10 cellular contexts compared by ENCODE assay signal in the genomic region with DNA sequence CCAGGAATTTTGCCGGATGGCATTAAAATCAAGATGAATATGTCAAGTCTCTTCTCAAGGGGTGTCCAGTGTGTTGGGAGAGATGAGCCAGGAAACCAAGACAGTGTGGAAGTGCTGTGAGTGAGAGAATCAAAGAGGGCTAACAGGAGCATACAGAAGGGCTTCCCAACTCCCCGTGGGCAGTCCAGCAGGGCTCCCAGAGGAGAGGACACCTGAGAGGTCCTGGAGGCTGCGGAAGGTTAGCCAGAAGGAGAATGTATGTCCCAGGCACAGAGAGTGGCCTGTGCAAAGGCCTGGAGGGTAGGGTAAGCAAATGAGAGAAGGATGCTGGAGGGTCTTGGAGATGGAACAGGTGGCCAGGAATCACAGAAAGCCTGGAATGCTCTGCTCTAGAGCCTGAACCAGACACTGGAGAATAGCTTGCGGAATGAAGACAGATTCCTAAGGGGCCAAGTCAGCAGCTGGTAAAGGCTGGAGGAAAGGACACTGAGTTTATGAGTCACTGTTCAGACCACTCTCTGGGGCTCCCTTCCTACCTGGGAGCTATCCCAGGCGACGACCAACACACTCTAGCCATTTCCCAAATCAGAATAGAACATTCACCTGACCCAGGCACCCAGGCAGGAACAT. TPM values are rescaled to one million over a fixed set of nuclear protein-coding genes. Genes with fewer than 3 reads are reported as not detected.
DNase-seq lines count a peak whose midpoint lies in the region; ATAC-seq, FAIRE-seq and TF ChIP-seq lines count a peak whose summit lies in the region.
"Had no signal": no experiment of that assay in that cellular context is flagged by ENCODE, and none has a peak within 500 bp of the region (broad histone marks: within the 10 kb centered on the region; RNA-seq: fewer than 3 reads in every experiment).

No MANE protein-coding gene starts in this region.

- no peak overlapping the region for H2AFZ ChIP-seq in endothelial cell of umbilical vein (ENCODE audit: low read depth, low read length)

- H3K27me3 ChIP-seq in Caco-2 (replicated peaks; ENCODE audit: control insufficient read depth, insufficient read depth, low read length) (no peaks in the 10 kb centered on the region), endothelial cell of umbilical vein (ENCODE audit: control insufficient read depth in 2 of 2, insufficient read depth in 2 of 2, low read length in 2 of 2) (no peaks in the 10 kb centered on the region), rectal smooth muscle tissue (ENCODE audit: control insufficient read depth, insufficient read depth, low read length) (no peaks in the 10 kb centered on the region)
- H3K27me3 ChIP-seq: ascending aorta had no signal

- no peak for ATAC-seq in HG03457 (IDR thresholded peaks at IDR 0.05; ENCODE audit: unreplicated experiment)
- no peak for ATAC-seq in GM21786 (IDR thresholded peaks at IDR 0.05; ENCODE audit: unreplicated experiment)

- intact Hi-C loops in Caco-2 (cut with micrococcal nuclease; ENCODE audit: unreplicated experiment), result loop anchor here (1.0 kb wide), 1 partner anchor 15 kb away; no protein-coding TSS in a partner anchor
- intact Hi-C loops in endothelial cell of umbilical vein (cut with micrococcal nuclease), result no loop called here

- TF ChIP-seq POLR2A in endothelial cell of umbilical vein (IDR thresholded peaks at IDR 0.05; ENCODE audit: low read depth, low read length), result no peak

- TF ChIP-seq CTCF in Caco-2 (IDR thresholded peaks at IDR 0.05; ENCODE audit: insufficient read depth in 1 of 2, low read depth in 1 of 2, low read length in 1 of 2, severe bottlenecking in 1 of 2, unreplicated experiment in 1 of 2) (no peak), endothelial cell of umbilical vein (IDR thresholded peaks at IDR 0.05; ENCODE audit: extremely low read depth in 1 of 2, insufficient read depth in 1 of 2, low read depth in 1 of 2, low read length in 2 of 2) (no peak)

- H3K9ac ChIP-seq in endothelial cell of umbilical vein (replicated peaks; ENCODE audit: extremely low read depth, insufficient read depth, low read length), result no peak overlapping the region
- no peak overlapping the region for H3K9ac ChIP-seq in rectal smooth muscle tissue (ENCODE audit: low read length)

- POLR2A ChIA-PET in Caco-2 (lab: Charles Lee) (interaction anchor here (0.8 to 1.6 kb wide), 2 partner anchors 62 to 68 kb away, joined by 3 to 7 read pairs; a partner anchor contains a TSS), endothelial cell of umbilical vein (lab: Charles Lee) (interaction anchor here (1.0 kb wide), 1 partner anchor 62 kb away, joined by 3 read pairs; a partner anchor contains a TSS)

- H3K27me3 Mint-ChIP-seq in Caco-2 (ENCODE audit: insufficient read depth, unreplicated experiment), result no peaks in the 10 kb centered on the region

- FAIRE-seq in RCC 7860 (lab: Jason Lieb, UNC) (peak; percentile 79), endothelial cell of umbilical vein (lab: Jason Lieb, UNC) (peak; percentile 59)

- H3K9me1 ChIP-seq in endothelial cell of umbilical vein (replicated peaks; ENCODE audit: control insufficient read depth, extremely low read depth, insufficient read depth, low read length), result no peaks in the 10 kb centered on the region

- dilution Hi-C loops in endothelial cell of umbilical vein (cut with MboI; ENCODE audit: extremely low pct_ligation_motif_present, low sequenced_read_pairs), result no loop called here

- no peaks in the 10 kb centered on the region for H3K9me3 Mint-ChIP-seq in Caco-2 (ENCODE audit: unreplicated experiment)

- H3K4me3 Mint-ChIP-seq in Caco-2 (ENCODE audit: unreplicated experiment), result no peak overlapping the region

- H3K27ac ChIP-seq in endothelial cell of umbilical vein (ENCODE audit: insufficient read depth, low read depth, low read length) (no peak overlapping the region), rectal smooth muscle tissue (ENCODE audit: low read depth, low read length) (peak overlapping the region; percentile 79)

- DNase-seq in Caco-2 (no peak), RCC 7860 (ENCODE audit: low spot score) (peak; percentile 84), endothelial cell of umbilical vein (ENCODE audit: low read depth, low spot score) (no peak), NCI-H187 treated with DMSO at 0.1 percent for 48 hours (lab: John Stamatoyannopoulos, UW) (no peak), DMS53 treated with DMSO at 0.1 percent for 48 hours (lab: John Stamatoyannopoulos, UW; ENCODE audit: unreplicated experiment) (no peak)
- DNase-seq: SHP77 had no signal

- H3K4me1 ChIP-seq in Caco-2, result peaks cover 41% of the 10 kb centered on the region
- peaks cover 18% of the 10 kb centered on the region for H3K4me1 ChIP-seq in endothelial cell of umbilical vein (ENCODE audit: control insufficient read depth, extremely low read depth, insufficient read depth, low read length)
- H3K4me1 ChIP-seq in rectal smooth muscle tissue (ENCODE audit: control insufficient read depth, insufficient read depth, low read length), result peaks cover 53% of the 10 kb centered on the region

- peaks cover 35% of the 10 kb centered on the region for H3K4me1 Mint-ChIP-seq in Caco-2 (ENCODE audit: low read depth, unreplicated experiment)

- H3K36me3 Mint-ChIP-seq in Caco-2 (ENCODE audit: insufficient read depth, unreplicated experiment), result no peaks in the 10 kb centered on the region

- no TSS peak for BruUV-seq in Caco-2 (replicated peaks; lab: Mats Ljungman, UMichigan)
- BruUV-seq in endothelial cell of umbilical vein (replicated peaks; lab: Mats Ljungman, UMichigan), result no TSS peak

- H3K9me3 ChIP-seq in Caco-2, result no peaks in the 10 kb centered on the region
- H3K9me3 ChIP-seq in endothelial cell of umbilical vein (replicated peaks; ENCODE audit: control insufficient read depth, insufficient read depth, low read length), result no peaks in the 10 kb centered on the region
- H3K9me3 ChIP-seq: ascending aorta had no signal

- H3K79me2 ChIP-seq in endothelial cell of umbilical vein (ENCODE audit: control insufficient read depth, insufficient read depth, low read length), result no peaks in the 10 kb centered on the region

- CTCF ChIA-PET in Caco-2 (lab: Charles Lee) (interaction anchor here (1.0 to 1.9 kb wide), 3 partner anchors 18 to 59 kb away, joined by 3 to 5 read pairs (median 3); no protein-coding TSS in a partner anchor), endothelial cell of umbilical vein (lab: Charles Lee) (interaction anchor here (1.0 to 4.8 kb wide), 6 partner anchors 10 to 61 kb away, joined by 3 to 32 read pairs (median 5); a partner anchor contains a TSS)

- H3K27ac Mint-ChIP-seq in Caco-2 (ENCODE audit: unreplicated experiment), result peak overlapping the region; percentile 64

- no peak overlapping the region for H3K4me2 ChIP-seq in endothelial cell of umbilical vein (ENCODE audit: insufficient read depth, low read length)

- H3K4me3 ChIP-seq in Caco-2 (ENCODE audit: low read depth, low read length), result no peak overlapping the region
- no peak overlapping the region for H3K4me3 ChIP-seq in endothelial cell of umbilical vein (replicated peaks in 1 of 3; ENCODE audit: insufficient read depth in 1 of 3, low read depth in 1 of 3, low read length in 3 of 3)
- no peak overlapping the region for H3K4me3 ChIP-seq in rectal smooth muscle tissue (ENCODE audit: low read length)
- H3K4me3 ChIP-seq: ascending aorta had no signal

- no peaks in the 10 kb centered on the region for H4K20me1 ChIP-seq in endothelial cell of umbilical vein (replicated peaks; ENCODE audit: control insufficient read depth, extremely low read depth, insufficient read depth, low read length)

- H3K36me3 ChIP-seq in Caco-2 (ENCODE audit: control insufficient read depth, insufficient read depth, low read length) (no peaks in the 10 kb centered on the region), endothelial cell of umbilical vein (ENCODE audit: control insufficient read depth in 2 of 2, extremely low read depth in 1 of 2, insufficient read depth in 2 of 2, low read length in 2 of 2) (no peaks in the 10 kb centered on the region), rectal smooth muscle tissue (ENCODE audit: control insufficient read depth, insufficient read depth, low read length) (no peaks in the 10 kb centered on the region)
- H3K36me3 ChIP-seq: ascending aorta had no signal

TF ChIP-seq in endothelial cell of umbilical vein, 7 proteins besides CTCF, POLR2A, EP300 and RAD21:
- TF ChIP-seq POLR2AphosphoS5 (IDR thresholded peaks at IDR 0.05; ENCODE audit: insufficient read depth, low read depth, low read length), result no peak
- TF ChIP-seq MYC (IDR thresholded peaks at IDR 0.05; ENCODE audit: low read depth, low read length), result no peak
- no peak for TF ChIP-seq JUN (IDR thresholded peaks at IDR 0.05; ENCODE audit: borderline replicate concordance, insufficient read depth, insufficient read length, low read depth)
- no peak for TF ChIP-seq GATA2 (IDR thresholded peaks at IDR 0.05; ENCODE audit: insufficient read depth, insufficient read length, low read depth, low read length)
- TF ChIP-seq EZH2 (IDR thresholded peaks at IDR 0.05; ENCODE audit: borderline replicate concordance, low read depth, low read length, severe bottlenecking), result no peak
- TF ChIP-seq FOS (IDR thresholded peaks at IDR 0.05; ENCODE audit: borderline replicate concordance, insufficient read depth, low read length), result no peak
- TF ChIP-seq, protein P1, sequence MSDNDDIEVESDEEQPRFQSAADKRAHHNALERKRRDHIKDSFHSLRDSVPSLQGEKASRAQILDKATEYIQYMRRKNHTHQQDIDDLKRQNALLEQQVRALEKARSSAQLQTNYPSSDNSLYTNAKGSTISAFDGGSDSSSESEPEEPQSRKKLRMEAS (IDR thresholded peaks at IDR 0.05; ENCODE audit: insufficient read depth, insufficient read length), result no peak

RNA-seq across cellular contexts. Expression of a gene that starts 59.4 kb away (rescaled TPM):
- total RNA-seq in Caco-2 (2022), result 19.1 and 20.2 TPM in 2 replicates
- 3.6 and 3.8 TPM in 2 replicates for total RNA-seq in endothelial cell of umbilical vein
- 9.3 and 10.1 TPM in 2 replicates for polyA plus RNA-seq in endothelial cell of umbilical vein
- polyA plus RNA-seq in endothelial cell of umbilical vein (2011; cell fraction: cytosol; rRNA removed), result 5.3 and 5.4 TPM in 2 replicates
- polyA plus RNA-seq in endothelial cell of umbilical vein (2011; cell fraction: nucleus; rRNA removed), result 10.4 and 10.8 TPM in 2 replicates
- polyA plus RNA-seq in endothelial cell of umbilical vein (2012), result 2.2 and 3.6 TPM in 2 replicates
- polyA minus RNA-seq in endothelial cell of umbilical vein, result 19.7 and 21.4 TPM in 2 replicates
- 27.1 TPM for polyA minus RNA-seq in endothelial cell of umbilical vein (2011; cell fraction: cytosol; rRNA and poly(A)+ RNA removed)
- 5.4 and 6.3 TPM in 2 replicates for polyA minus RNA-seq in endothelial cell of umbilical vein (2011; cell fraction: nucleus; rRNA and poly(A)+ RNA removed)
